Comparison of ENCODE assay signal across 28 cellular contexts in genomic region chr6:147531321-147531720, GRCh38. TPM values are rescaled to one million over a fixed set of nuclear protein-coding genes. Genes with fewer than 3 reads are reported as not detected.
"Had no signal": no experiment of that assay in that cellular context is flagged by ENCODE, and none has a peak within 500 bp of the region (broad histone marks: within the 10 kb centered on the region; RNA-seq: fewer than 3 reads in every experiment).

No MANE protein-coding gene starts in this region.

- H3K4me3 Mint-ChIP-seq: activated CD4-positive, alpha-beta T cell treated with anti-CD3 and anti-CD28 coated beads for 36 hours; activated CD8-positive, alpha-beta T cell treated with anti-CD3 and anti-CD28 coated beads for 36 hours; activated naive CD8-positive, alpha-beta T cell; activated T-cell treated with anti-CD3 and anti-CD28 coated beads, Interleukin-2, amount 50 U/mL, for 4 hours; activated T-helper 17 cell treated with anti-CD3 and anti-CD28 coated beads, Interleukin-2, amount 50 U/mL, for 72 hours; effector memory CD8-positive, alpha-beta T cell had no signal

- H3K9me3 Mint-ChIP-seq: activated CD8-positive, alpha-beta T cell treated with anti-CD3 and anti-CD28 coated beads for 36 hours; activated T-cell treated with anti-CD3 and anti-CD28 coated beads, Interleukin-2, amount 50 U/mL, for 4 hours; activated T-helper 17 cell treated with anti-CD3 and anti-CD28 coated beads, Interleukin-2, amount 50 U/mL, for 72 hours; effector memory CD8-positive, alpha-beta T cell had no signal

- ATAC-seq: activated CD4-positive, alpha-beta T cell treated with anti-CD3 and anti-CD28 coated beads for 36 hours; activated CD8-positive, alpha-beta T cell treated with anti-CD3 and anti-CD28 coated beads for 36 hours; activated T-cell treated with anti-CD3 and anti-CD28 coated beads, Interleukin-2, amount 50 U/mL, for 4 hours; activated T-helper 17 cell treated with anti-CD3 and anti-CD28 coated beads, Interleukin-2, amount 50 U/mL, for 72 hours; effector memory CD8-positive, alpha-beta T cell; gastroesophageal sphincter had no signal

- H3K4me1 ChIP-seq: gastroesophageal sphincter had no signal

- H3K27ac ChIP-seq: brain microvascular endothelial cell, epithelial cell of prostate, gastroesophageal sphincter had no signal

- H3K27ac Mint-ChIP-seq: activated CD4-positive, alpha-beta T cell treated with anti-CD3 and anti-CD28 coated beads for 36 hours; activated CD8-positive, alpha-beta T cell treated with anti-CD3 and anti-CD28 coated beads for 36 hours; activated naive CD8-positive, alpha-beta T cell; activated T-helper 17 cell treated with anti-CD3 and anti-CD28 coated beads, Interleukin-2, amount 50 U/mL, for 72 hours; effector memory CD8-positive, alpha-beta T cell had no signal

- H3K4me3 ChIP-seq: gastroesophageal sphincter had no signal

- H3K27me3 ChIP-seq: brain microvascular endothelial cell, esophagus squamous epithelium, gastroesophageal sphincter had no signal

- DNase-seq: activated CD4-positive, alpha-beta T cell treated with anti-CD3 and anti-CD28 coated beads for 36 hours; activated CD4-positive, alpha-beta T cell treated with anti-CD3 and anti-CD28 coated beads, Interleukin-2, amount 50 U/mL, for 1 hour; activated CD4-positive, alpha-beta T cell treated with anti-CD3 and anti-CD28 coated beads, Interleukin-2, amount 50 U/mL, for 48 hours; activated CD4-positive, CD25-positive, alpha-beta regulatory T cell; activated CD4-positive, CD25-positive, alpha-beta regulatory T cell treated with anti-CD3 and anti-CD28 coated beads, Interleukin-2, amount 50 U/mL, for 72 hours; activated CD8-positive, alpha-beta memory T cell treated with anti-CD3 and anti-CD28 coated beads for 24 hours; activated CD8-positive, alpha-beta T cell treated with anti-CD3 and anti-CD28 coated beads for 36 hours; activated effector memory CD4-positive, alpha-beta T cell treated with Interleukin-2 at 50 U/mL for 16 hours; activated gamma-delta T cell treated with Interleukin-2 at 50 U/mL for 16 hours; activated naive CD4-positive, alpha-beta T cell treated with anti-CD3 and anti-CD28 coated beads, Interleukin-2, amount 50 U/mL, for 16 hours; activated naive CD4-positive, alpha-beta T cell treated with Interleukin-2 at 50 U/mL for 16 hours; activated T-cell treated with anti-CD3 and anti-CD28 coated beads, Interleukin-2, amount 50 U/mL, for 4 hours; amniotic stem cell; anterior cingulate cortex; brain microvascular endothelial cell; caudate nucleus; cortex of kidney; dermis blood vessel endothelial cell; effector CD4-positive, alpha-beta T cell; effector memory CD8-positive, alpha-beta T cell; esophagus squamous epithelium; foreskin melanocyte; T-helper 2 cell had no signal

- H3K36me3 ChIP-seq: brain microvascular endothelial cell, gastroesophageal sphincter had no signal

- H3K9me3 ChIP-seq: esophagus squamous epithelium, gastroesophageal sphincter had no signal

- H3K36me3 Mint-ChIP-seq: activated naive CD8-positive, alpha-beta T cell had no signal

RNA-seq across cellular contexts. Expression of gene SAMD5, which starts 22.8 kb away (rescaled TPM):
- total RNA-seq: activated CD8-positive, alpha-beta T cell treated with anti-CD3 and anti-CD28 coated beads for 36 hours; activated T-cell treated with anti-CD3 and anti-CD28 coated beads, Interleukin-2, amount 50 U/mL, for 4 hours; activated T-helper 17 cell treated with anti-CD3 and anti-CD28 coated beads, Interleukin-2, amount 50 U/mL, for 72 hours; T-helper 1 cell treated with Interleukin-12 subunit alpha and Interleukin-12 subunit beta and Interleukin-4 antibody, amounts not matched to agents 30 ng/mL and 1 ng/mL, for 36 hours had no signal
